ENCODE assay signal across 1 cellular context in genomic region chr1:42784547-42784945, GRCh38.
TF ChIP-seq lines count a peak whose summit lies in the region.

No MANE protein-coding gene starts in this region.

TF ChIP-seq in IMR-90, 13 proteins besides CTCF, POLR2A, EP300 and RAD21 (continued from another document):
- TF ChIP-seq, protein P1, sequence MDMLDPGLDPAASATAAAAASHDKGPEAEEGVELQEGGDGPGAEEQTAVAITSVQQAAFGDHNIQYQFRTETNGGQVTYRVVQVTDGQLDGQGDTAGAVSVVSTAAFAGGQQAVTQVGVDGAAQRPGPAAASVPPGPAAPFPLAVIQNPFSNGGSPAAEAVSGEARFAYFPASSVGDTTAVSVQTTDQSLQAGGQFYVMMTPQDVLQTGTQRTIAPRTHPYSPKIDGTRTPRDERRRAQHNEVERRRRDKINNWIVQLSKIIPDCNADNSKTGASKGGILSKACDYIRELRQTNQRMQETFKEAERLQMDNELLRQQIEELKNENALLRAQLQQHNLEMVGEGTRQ (IDR thresholded peaks at IDR 0.05; ENCODE audit: low read depth, low read length): no peak
- TF ChIP-seq FOS (IDR thresholded peaks at IDR 0.05; ENCODE audit: low read depth, low read length) (no peak), MXI1 (IDR thresholded peaks at IDR 0.05; ENCODE audit: borderline replicate concordance, low read depth, low read length) (no peak), MAZ (IDR thresholded peaks at IDR 0.05; ENCODE audit: borderline replicate concordance, low read depth, low read length) (no peak), SMC3 (IDR thresholded peaks at IDR 0.05; ENCODE audit: low read depth, low read length) (no peak), ELK1 (IDR thresholded peaks at IDR 0.05; ENCODE audit: borderline replicate concordance, low read depth, low read length) (no peak), NFE2L2 (IDR thresholded peaks at IDR 0.05; ENCODE audit: low read depth, low read length) (no peak)
